In the genomic region with DNA sequence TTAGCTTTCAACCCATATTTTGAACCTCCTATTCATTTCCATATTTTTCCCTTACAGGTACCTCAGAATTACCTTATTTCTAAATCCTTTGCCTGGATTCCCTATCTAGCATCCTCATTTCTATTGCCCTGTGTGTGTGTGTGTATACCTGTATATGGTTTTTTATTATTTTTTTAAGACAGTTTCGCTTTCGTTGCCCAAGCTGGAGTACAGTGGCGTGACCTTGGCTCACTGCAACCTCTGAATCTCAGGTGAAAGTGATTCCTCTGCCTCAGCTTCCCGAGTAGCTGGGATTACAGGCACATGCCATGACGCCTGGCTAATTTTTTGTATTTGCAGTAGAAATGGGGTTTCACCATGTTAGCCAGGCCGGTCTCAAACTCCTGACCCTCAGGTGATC, we compare ENCODE assay signal across 19 cellular contexts. TPM values are rescaled to one million over a fixed set of nuclear protein-coding genes. Genes with fewer than 3 reads are reported as not detected.
DNase-seq lines count a peak whose midpoint lies in the region; ATAC-seq, FAIRE-seq and TF ChIP-seq lines count a peak whose summit lies in the region.
"Had no signal": no experiment of that assay in that cellular context is flagged by ENCODE, and none has a peak within 500 bp of the region (broad histone marks: within the 10 kb centered on the region; RNA-seq: fewer than 3 reads in every experiment).

No MANE protein-coding gene starts in this region.

- no peak overlapping the region for H2BK120ac ChIP-seq in trophoblast cell (ENCODE audit: insufficient read depth, low read length, poor library complexity)

- POLR2A ChIA-PET in GM12878 (lab: Charles Lee): no interaction called here

- WGBS in GM12878 (ENCODE audit: insufficient coverage, insufficient replicate concordance, low lambda C conversion rate, missing lambda C conversion rate): 98% methylated on average over 6 of the region's 6 CpGs
- no CpG with 5 or more reads among the region's 6 CpGs for WGBS in trophoblast cell (ENCODE audit: extremely low coverage, insufficient coverage, insufficient read length)

- peak; percentile 31 for FAIRE-seq in GM12891 (lab: Jason Lieb, UNC)
- no peak for FAIRE-seq in GM12878 (lab: Jason Lieb, UNC)

- no peaks in the 10 kb centered on the region for H3K27me3 ChIP-seq in GM12878 (replicated peaks in 1 of 2; ENCODE audit: control insufficient read depth in 2 of 2, insufficient read depth in 2 of 2, low read length in 1 of 2)
- H3K27me3 ChIP-seq in trophoblast cell (ENCODE audit: insufficient read depth, low read length): no peaks in the 10 kb centered on the region

- H2BK12ac ChIP-seq in trophoblast cell (ENCODE audit: low read length): no peak overlapping the region

- H3K27ac ChIP-seq in GM12878 (ENCODE audit: control insufficient read depth, insufficient read depth) (no peak overlapping the region), trophoblast cell (ENCODE audit: low read depth, low read length) (no peak overlapping the region)
- H3K27ac ChIP-seq: 22Rv1 had no signal

- H3K9me3 ChIP-seq in GM12878 (replicated peaks; ENCODE audit: control insufficient read depth, insufficient read depth, low read length): no peaks in the 10 kb centered on the region; the same call in 2 of the 3 replicates
- H3K9me3 ChIP-seq in trophoblast cell (ENCODE audit: insufficient read depth, low read depth, low read length): no peaks in the 10 kb centered on the region

- RAD21 ChIA-PET in GM12878 (lab: Charles Lee; ENCODE audit: unreplicated experiment): interaction anchor here (0.9 to 1.0 kb wide), 2 partner anchors 14 to 473 kb away, joined by 3 read pairs; no protein-coding TSS in a partner anchor

- H3K79me2 ChIP-seq in GM12878 (ENCODE audit: control insufficient read depth, insufficient read depth, low read length) (peaks cover 60% of the 10 kb centered on the region), trophoblast cell (ENCODE audit: control insufficient read depth, insufficient read depth, low read length, poor library complexity) (peaks cover 12% of the 10 kb centered on the region)

- peak overlapping the region; percentile 22 for H3K18ac ChIP-seq in trophoblast cell (ENCODE audit: low read length)

- peak overlapping the region; percentile 89 for H3K4ac ChIP-seq in trophoblast cell (ENCODE audit: low read depth, low read length)

- H3K4me1 ChIP-seq in GM12878 (ENCODE audit: control insufficient read depth, insufficient read depth, low read length): no peaks in the 10 kb centered on the region
- peaks cover 3% of the 10 kb centered on the region in 2 experiments for H3K4me1 ChIP-seq in trophoblast cell (ENCODE audit: control insufficient read depth in 1 of 2, insufficient read depth in 2 of 2, low read length in 2 of 2)

- H4K91ac ChIP-seq in trophoblast cell (ENCODE audit: low read depth, low read length): no peak overlapping the region

- no peaks in the 10 kb centered on the region for H4K20me1 ChIP-seq in GM12878 (ENCODE audit: control insufficient read depth, insufficient read depth)

- no peak for ATAC-seq in activated T-cell treated with anti-CD3 and anti-CD28 coated beads, Interleukin-2, amount 50 U/mL, for 72 hours (replicated peaks in 1 of 2)
- ATAC-seq in GM12878: 0 out of 3 replicates have a peak, but pooled peaks have one; percentile 13

- no peak for TF ChIP-seq POLR2A in GM12891 (IDR thresholded peaks at IDR 0.05; ENCODE audit: low read depth, low read length)
- TF ChIP-seq POLR2A in GM12878 (IDR thresholded peaks at IDR 0.05; ENCODE audit: low read depth, low read length): no peak

- no peaks in the 10 kb centered on the region for H3K79me1 ChIP-seq in trophoblast cell (ENCODE audit: low read length)

- H3K9ac ChIP-seq in GM12878 (ENCODE audit: control insufficient read depth, insufficient read depth, low read length): no peak overlapping the region
- H3K9ac ChIP-seq in trophoblast cell (ENCODE audit: low read length): no peak overlapping the region

- no peak overlapping the region for H4K12ac ChIP-seq in trophoblast cell (ENCODE audit: low read depth, low read length)

- H3K14ac ChIP-seq in trophoblast cell (ENCODE audit: low read length): no peak overlapping the region

- no peak for DNase-seq in activated T-cell treated with anti-CD3 and anti-CD28 coated beads, Interleukin-2, amount 50 U/mL, for 72 hours
- no peak for DNase-seq in activated T-cell treated with anti-CD3 and anti-CD28 coated beads, Interleukin-2, amount 50 U/mL, for 24 hours
- no peak for DNase-seq in GM12891 (ENCODE audit: insufficient read length, low spot score)
- DNase-seq in GM12878 (ENCODE audit: low read depth, low spot score): no peak
- DNase-seq in trophoblast cell: no peak
- no peak for DNase-seq in SW 1271 (lab: John Stamatoyannopoulos, UW)
- no peak for DNase-seq in SW480 (ENCODE audit: low spot score)
- DNase-seq in Ammon's horn (ENCODE audit: low spot score): no peak
- DNase-seq: C1 segment of cervical spinal cord, GF-D8, H7, Karpas-422, NCI-H1105 treated with DMSO at 0.1 percent for 48 hours, NCI-H1694 treated with DMSO at 0.1 percent for 48 hours, NCI-H2107, NCI-H345, NCI-H526, SIG-M5 had no signal

- intact Hi-C loops in GM12878 (cut with micrococcal nuclease; ENCODE audit: unreplicated experiment): no loop called here

- no peaks in the 10 kb centered on the region for H3K36me3 Mint-ChIP-seq in activated T-cell treated with anti-CD3 and anti-CD28 coated beads, Interleukin-2, amount 50 U/mL, for 72 hours (ENCODE audit: insufficient read depth in 2 of 2)
- peaks cover 2% of the 10 kb centered on the region for H3K36me3 Mint-ChIP-seq in activated T-cell treated with anti-CD3 and anti-CD28 coated beads, Interleukin-2, amount 50 U/mL, for 24 hours (ENCODE audit: low read depth)

- peak overlapping the region; percentile 26 for H3K27ac Mint-ChIP-seq in activated T-cell treated with anti-CD3 and anti-CD28 coated beads, Interleukin-2, amount 50 U/mL, for 72 hours
- no peak overlapping the region for H3K27ac Mint-ChIP-seq in activated T-cell treated with anti-CD3 and anti-CD28 coated beads, Interleukin-2, amount 50 U/mL, for 24 hours

- H3K9me3 Mint-ChIP-seq in activated T-cell treated with anti-CD3 and anti-CD28 coated beads, Interleukin-2, amount 50 U/mL, for 72 hours: no peaks in the 10 kb centered on the region
- no peaks in the 10 kb centered on the region for H3K9me3 Mint-ChIP-seq in activated T-cell treated with anti-CD3 and anti-CD28 coated beads, Interleukin-2, amount 50 U/mL, for 24 hours

- peaks cover 26% of the 10 kb centered on the region for H3K4me1 Mint-ChIP-seq in activated T-cell treated with anti-CD3 and anti-CD28 coated beads, Interleukin-2, amount 50 U/mL, for 72 hours (ENCODE audit: low read depth)
- peaks cover 44% of the 10 kb centered on the region for H3K4me1 Mint-ChIP-seq in activated T-cell treated with anti-CD3 and anti-CD28 coated beads, Interleukin-2, amount 50 U/mL, for 24 hours (ENCODE audit: low read depth)

- in situ Hi-C loops in GM12878 (cut with MboI): no loop called here

- no peak for TF ChIP-seq RAD21 in GM12878 (IDR thresholded peaks at IDR 0.05; ENCODE audit: insufficient read depth, low read depth, low read length)

- no peak overlapping the region for H4K8ac ChIP-seq in trophoblast cell (ENCODE audit: low read depth, low read length)

- H3K4me2 ChIP-seq in GM12878 (ENCODE audit: control insufficient read depth, insufficient read depth) (no peak overlapping the region), trophoblast cell (ENCODE audit: low read length) (no peak overlapping the region)

- no peak for TF ChIP-seq EP300 in GM12878 (IDR thresholded peaks at IDR 0.05; ENCODE audit: borderline replicate concordance in 1 of 2, control insufficient read depth in 1 of 2, low read depth in 2 of 2, low read length in 2 of 2)

- H3K4me3 ChIP-seq in GM12878 (no peak overlapping the region), trophoblast cell (ENCODE audit: low read depth, low read length) (no peak overlapping the region)

- H2BK5ac ChIP-seq in trophoblast cell (ENCODE audit: low read depth, low read length, poor library complexity): no peak overlapping the region

- no peak overlapping the region for H3K4me3 Mint-ChIP-seq in activated T-cell treated with anti-CD3 and anti-CD28 coated beads, Interleukin-2, amount 50 U/mL, for 72 hours
- H3K4me3 Mint-ChIP-seq in activated T-cell treated with anti-CD3 and anti-CD28 coated beads, Interleukin-2, amount 50 U/mL, for 24 hours: no peak overlapping the region

- H3K36me3 ChIP-seq in GM12878 (ENCODE audit: control insufficient read depth in 2 of 2, insufficient read depth in 2 of 2, low read length in 1 of 2): no peaks in the 10 kb centered on the region
- no peaks in the 10 kb centered on the region for H3K36me3 ChIP-seq in trophoblast cell (ENCODE audit: control insufficient read depth in 1 of 2, insufficient read depth in 2 of 2, low read length in 2 of 2)

- SMC1A ChIA-PET in GM12878 (lab: Charles Lee; ENCODE audit: uncharacterized antibody, unreplicated experiment): interaction anchor here (0.7 to 1.5 kb wide), 2 partner anchors 9 to 45 kb away, joined by 4 to 6 read pairs; no protein-coding TSS in a partner anchor

- no peaks in the 10 kb centered on the region for H3K27me3 Mint-ChIP-seq in activated T-cell treated with anti-CD3 and anti-CD28 coated beads, Interleukin-2, amount 50 U/mL, for 72 hours (ENCODE audit: low read depth)
- H3K27me3 Mint-ChIP-seq in activated T-cell treated with anti-CD3 and anti-CD28 coated beads, Interleukin-2, amount 50 U/mL, for 24 hours: no peaks in the 10 kb centered on the region

- no peak for TF ChIP-seq CTCF in GM12878 (IDR thresholded peaks at IDR 0.05 in 2 of 3, conservative IDR thresholded peaks at IDR 0.05 in 1 of 3; ENCODE audit: control insufficient read depth in 2 of 3, extremely low read depth in 1 of 3, insufficient read depth in 1 of 3, low read depth in 3 of 3, low read length in 3 of 3)

- H2AK5ac ChIP-seq in trophoblast cell (ENCODE audit: low read length): no peak overlapping the region

- H2AFZ ChIP-seq in GM12878 (ENCODE audit: control insufficient read depth, low read depth, low read length): no peak overlapping the region
- H2AFZ ChIP-seq in trophoblast cell (ENCODE audit: insufficient read depth, low read length, poor library complexity): no peak overlapping the region

- no peak overlapping the region for H3K23ac ChIP-seq in trophoblast cell (ENCODE audit: low read length)

- CTCF ChIA-PET in GM12878 (lab: Yijun Ruan, JAX): interaction anchor here (1.2 to 1.3 kb wide), 2 partner anchors 22 to 33 kb away, joined by 3 read pairs; no protein-coding TSS in a partner anchor

- no TSS peak for BruUV-seq in GM12878 (replicated peaks; lab: Mats Ljungman, UMichigan)

RNA-seq across cellular contexts. Expression of gene HIPK3, which starts 12.6 kb away (rescaled TPM):
- 10 to 100 TPM; 34.0 to 40.8 TPM for total RNA-seq in activated T-cell treated with anti-CD3 and anti-CD28 coated beads, Interleukin-2, amount 50 U/mL, for 72 hours
- 7.3 TPM for polyA plus RNA-seq in GM12891 (2012; ENCODE audit: low read depth, missing spikeins)
- total RNA-seq in GM12878 (2013; cell fraction: nucleolus; rRNA removed): 54.4 and 55.2 TPM in 2 replicates
- total RNA-seq in GM12878 (2014; rRNA removed): 18.0 and 19.6 TPM in 2 replicates
- 17.8 and 18.0 TPM in 2 replicates for total RNA-seq in GM12878 (2014; rRNA removed; fragmentation: Illumina TruSeq; extraction: Trizol)
- 26.5 and 26.6 TPM in 2 replicates for total RNA-seq in GM12878 (2021)
- polyA plus RNA-seq in GM12878 (2011; ENCODE audit: low read depth): 6.5 TPM
- polyA plus RNA-seq in GM12878 (2011; rRNA removed): 25.6 and 30.8 TPM in 2 replicates
- 13.2 and 14.1 TPM in 2 replicates for polyA plus RNA-seq in GM12878 (2011; cell fraction: cytosol; rRNA removed)
- polyA plus RNA-seq in GM12878 (2011; cell fraction: nucleus; rRNA removed): 17.5 and 20.7 TPM in 2 replicates
- 9.2 and 11.1 TPM in 2 replicates for polyA plus RNA-seq in GM12878 (2012)
- 14.5 and 19.0 TPM in 2 replicates for polyA plus RNA-seq in GM12878 (2014; fragmentation: Illumina TruSeq; extraction: Trizol)
- 1 to 10 TPM; 3.4 to 9.5 TPM for polyA plus RNA-seq in GM12878 (2014; fragmentation: Nextera tagmentation; extraction: Ambion mirVana)
- 8.1 and 9.3 TPM in 2 replicates for polyA plus RNA-seq in GM12878 (2014; rRNA removed)
- 10 to 100 TPM; 12.0 to 12.6 TPM for polyA plus RNA-seq in GM12878 (2016; fragmentation: Nextera tagmentation; extraction: Ambion mirVana)
- polyA minus RNA-seq in GM12878 (2011; rRNA and poly(A)+ RNA removed): 69.8 and 103 TPM in 2 replicates
- 31.3 and 37.4 TPM in 2 replicates for polyA minus RNA-seq in GM12878 (2011; cell fraction: cytosol; rRNA and poly(A)+ RNA removed)
- polyA minus RNA-seq in GM12878 (2011; cell fraction: nucleus; rRNA and poly(A)+ RNA removed): 18.3 and 20.6 TPM in 2 replicates
- 18.8 and 19.0 TPM in 2 replicates for polyA plus RNA-seq in trophoblast cell (2013)
